19 cellular contexts compared by ENCODE assay signal in genomic region chr3:64082411-64082810, GRCh38.
"Had no signal": no experiment of that assay in that cellular context is flagged by ENCODE, and none has a peak within 500 bp of the region (broad histone marks: within the 10 kb centered on the region; RNA-seq: fewer than 3 reads in every experiment).

No MANE protein-coding gene starts in this region.

- H3K4me1 Mint-ChIP-seq: activated T-helper 17 cell treated with anti-CD3 and anti-CD28 coated beads, Interleukin-2, amount 50 U/mL, for 72 hours had no signal

- H3K27ac Mint-ChIP-seq: activated naive CD4-positive, alpha-beta T cell treated with anti-CD3 and anti-CD28 coated beads, Interleukin-2, amount 50 U/mL, for 72 hours; activated T-cell treated with anti-CD3 and anti-CD28 coated beads, Interleukin-2, amount 50 U/mL, for 24 hours; activated T-helper 17 cell treated with anti-CD3 and anti-CD28 coated beads, Interleukin-2, amount 50 U/mL, for 72 hours; naive B cell; stimulated activated memory B cell treated with anti-CD40 and anti-IgM and Interleukin-4, amounts not matched to agents 10 μg/mL and 1 μg/mL and 100 μg/mL, for 72 hours had no signal

- H3K9me3 Mint-ChIP-seq: activated naive CD4-positive, alpha-beta T cell treated with anti-CD3 and anti-CD28 coated beads, Interleukin-2, amount 50 U/mL, for 72 hours; activated T-cell treated with anti-CD3 and anti-CD28 coated beads, Interleukin-2, amount 50 U/mL, for 24 hours; activated T-helper 17 cell treated with anti-CD3 and anti-CD28 coated beads, Interleukin-2, amount 50 U/mL, for 72 hours; stimulated activated memory B cell treated with anti-CD40 and anti-IgM and Interleukin-4, amounts not matched to agents 10 μg/mL and 1 μg/mL and 100 μg/mL, for 72 hours had no signal

- DNase-seq: activated CD4-positive, alpha-beta T cell treated with anti-CD3 and anti-CD28 coated beads, Interleukin-2, amount 50 U/mL, for 1 hour; activated CD4-positive, CD25-positive, alpha-beta regulatory T cell treated with anti-CD3 and anti-CD28 coated beads, Interleukin-2, amount 50 U/mL, for 72 hours; activated T-cell treated with anti-CD3 and anti-CD28 coated beads, Interleukin-2, amount 50 U/mL, for 24 hours; left ventricle myocardium inferior; mucosa of descending colon; naive B cell; ovary; stomach; T-helper 1 cell; transverse colon; WERI-Rb-1 had no signal

- H3K4me3 Mint-ChIP-seq: activated T-cell treated with anti-CD3 and anti-CD28 coated beads, Interleukin-2, amount 50 U/mL, for 24 hours; activated T-helper 17 cell treated with anti-CD3 and anti-CD28 coated beads, Interleukin-2, amount 50 U/mL, for 72 hours; naive B cell; stimulated activated memory B cell treated with anti-CD40 and anti-IgM and Interleukin-4, amounts not matched to agents 10 μg/mL and 1 μg/mL and 100 μg/mL, for 72 hours had no signal

- H3K4me3 ChIP-seq: ascending aorta, coronary artery, left ventricle myocardium inferior, mucosa of descending colon, ovary, skin epidermis, stomach, transverse colon had no signal

- H3K4me1 ChIP-seq: ascending aorta, left ventricle myocardium inferior, stomach, transverse colon had no signal

- H3K36me3 Mint-ChIP-seq: activated naive CD4-positive, alpha-beta T cell treated with anti-CD3 and anti-CD28 coated beads, Interleukin-2, amount 50 U/mL, for 72 hours; naive B cell; stimulated activated memory B cell treated with anti-CD40 and anti-IgM and Interleukin-4, amounts not matched to agents 10 μg/mL and 1 μg/mL and 100 μg/mL, for 72 hours had no signal

- H3K9me3 ChIP-seq: ascending aorta, mucosa of descending colon, ovary, stomach, transverse colon had no signal

- H3K27me3 ChIP-seq: ascending aorta, ovary, stomach, transverse colon had no signal

- FAIRE-seq: TTC549, urothelium cell line had no signal

- H3K27ac ChIP-seq: ascending aorta, coronary artery, left ventricle myocardium inferior, ovary, skin epidermis, stomach, transverse colon, WERI-Rb-1 had no signal

- ATAC-seq: activated naive CD4-positive, alpha-beta T cell treated with anti-CD3 and anti-CD28 coated beads, Interleukin-2, amount 50 U/mL, for 72 hours; activated T-helper 17 cell treated with anti-CD3 and anti-CD28 coated beads, Interleukin-2, amount 50 U/mL, for 72 hours; mucosa of descending colon; stimulated activated memory B cell treated with anti-CD40 and anti-IgM and Interleukin-4, amounts not matched to agents 10 μg/mL and 1 μg/mL and 100 μg/mL, for 72 hours had no signal

- H3K36me3 ChIP-seq: ascending aorta, left ventricle myocardium inferior, ovary, stomach, transverse colon, WERI-Rb-1 had no signal
